In the genomic region with DNA sequence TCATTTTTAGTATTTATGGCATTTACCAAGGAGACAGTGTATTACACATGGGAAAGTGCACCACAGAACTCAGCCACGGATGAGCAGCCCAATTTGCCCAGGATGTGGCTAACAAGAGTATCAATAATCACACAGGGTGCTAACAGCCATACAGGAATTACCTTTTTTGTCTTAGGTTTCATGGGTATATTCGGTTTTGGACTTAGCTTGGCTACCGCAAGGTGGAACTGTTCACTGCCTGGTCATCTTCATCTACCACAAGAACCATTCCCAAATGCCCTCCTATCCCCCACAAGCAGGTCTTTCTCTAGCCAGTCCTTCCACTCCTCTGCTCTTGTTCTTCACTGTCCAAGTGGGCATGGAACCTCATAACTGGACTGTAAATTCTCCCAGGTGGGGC, we compare ENCODE assay signal across 1 cellular context.
TF ChIP-seq lines count a peak whose summit lies in the region.

No MANE protein-coding gene starts in this region.

TF ChIP-seq in IMR-90, 13 proteins besides CTCF, POLR2A, EP300 and RAD21:
- TF ChIP-seq, protein P1, sequence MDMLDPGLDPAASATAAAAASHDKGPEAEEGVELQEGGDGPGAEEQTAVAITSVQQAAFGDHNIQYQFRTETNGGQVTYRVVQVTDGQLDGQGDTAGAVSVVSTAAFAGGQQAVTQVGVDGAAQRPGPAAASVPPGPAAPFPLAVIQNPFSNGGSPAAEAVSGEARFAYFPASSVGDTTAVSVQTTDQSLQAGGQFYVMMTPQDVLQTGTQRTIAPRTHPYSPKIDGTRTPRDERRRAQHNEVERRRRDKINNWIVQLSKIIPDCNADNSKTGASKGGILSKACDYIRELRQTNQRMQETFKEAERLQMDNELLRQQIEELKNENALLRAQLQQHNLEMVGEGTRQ (IDR thresholded peaks at IDR 0.05; ENCODE audit: low read depth, low read length): no peak
- TF ChIP-seq CEBPB (IDR thresholded peaks at IDR 0.05; ENCODE audit: low read depth, low read length): no peak
- TF ChIP-seq MXI1 (IDR thresholded peaks at IDR 0.05; ENCODE audit: borderline replicate concordance, low read depth, low read length): no peak
- TF ChIP-seq MAZ (IDR thresholded peaks at IDR 0.05; ENCODE audit: borderline replicate concordance, low read depth, low read length): no peak
- no peak for TF ChIP-seq FOS (IDR thresholded peaks at IDR 0.05; ENCODE audit: low read depth, low read length)
- TF ChIP-seq BHLHE40 (IDR thresholded peaks at IDR 0.05; ENCODE audit: low read depth, low read length): no peak
- no peak for TF ChIP-seq RFX5 (IDR thresholded peaks at IDR 0.05; ENCODE audit: low read depth, low read length)
- TF ChIP-seq CHD1 (IDR thresholded peaks at IDR 0.05; ENCODE audit: low read depth, low read length): no peak
- no peak for TF ChIP-seq NFE2L2 (IDR thresholded peaks at IDR 0.05; ENCODE audit: low read depth, low read length)
- no peak for TF ChIP-seq SMC3 (IDR thresholded peaks at IDR 0.05; ENCODE audit: low read depth, low read length)
- TF ChIP-seq RCOR1 (IDR thresholded peaks at IDR 0.05; ENCODE audit: insufficient replicate concordance, low read length): no peak
- no peak for TF ChIP-seq MAFK (IDR thresholded peaks at IDR 0.05; ENCODE audit: low read depth, low read length)
- TF ChIP-seq, protein P2, sequence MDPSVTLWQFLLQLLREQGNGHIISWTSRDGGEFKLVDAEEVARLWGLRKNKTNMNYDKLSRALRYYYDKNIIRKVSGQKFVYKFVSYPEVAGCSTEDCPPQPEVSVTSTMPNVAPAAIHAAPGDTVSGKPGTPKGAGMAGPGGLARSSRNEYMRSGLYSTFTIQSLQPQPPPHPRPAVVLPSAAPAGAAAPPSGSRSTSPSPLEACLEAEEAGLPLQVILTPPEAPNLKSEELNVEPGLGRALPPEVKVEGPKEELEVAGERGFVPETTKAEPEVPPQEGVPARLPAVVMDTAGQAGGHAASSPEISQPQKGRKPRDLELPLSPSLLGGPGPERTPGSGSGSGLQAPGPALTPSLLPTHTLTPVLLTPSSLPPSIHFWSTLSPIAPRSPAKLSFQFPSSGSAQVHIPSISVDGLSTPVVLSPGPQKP (IDR thresholded peaks at IDR 0.05; ENCODE audit: borderline replicate concordance, low read depth, low read length): no peak
